ENCODE assay signal across 8 cellular contexts in the genomic region with DNA sequence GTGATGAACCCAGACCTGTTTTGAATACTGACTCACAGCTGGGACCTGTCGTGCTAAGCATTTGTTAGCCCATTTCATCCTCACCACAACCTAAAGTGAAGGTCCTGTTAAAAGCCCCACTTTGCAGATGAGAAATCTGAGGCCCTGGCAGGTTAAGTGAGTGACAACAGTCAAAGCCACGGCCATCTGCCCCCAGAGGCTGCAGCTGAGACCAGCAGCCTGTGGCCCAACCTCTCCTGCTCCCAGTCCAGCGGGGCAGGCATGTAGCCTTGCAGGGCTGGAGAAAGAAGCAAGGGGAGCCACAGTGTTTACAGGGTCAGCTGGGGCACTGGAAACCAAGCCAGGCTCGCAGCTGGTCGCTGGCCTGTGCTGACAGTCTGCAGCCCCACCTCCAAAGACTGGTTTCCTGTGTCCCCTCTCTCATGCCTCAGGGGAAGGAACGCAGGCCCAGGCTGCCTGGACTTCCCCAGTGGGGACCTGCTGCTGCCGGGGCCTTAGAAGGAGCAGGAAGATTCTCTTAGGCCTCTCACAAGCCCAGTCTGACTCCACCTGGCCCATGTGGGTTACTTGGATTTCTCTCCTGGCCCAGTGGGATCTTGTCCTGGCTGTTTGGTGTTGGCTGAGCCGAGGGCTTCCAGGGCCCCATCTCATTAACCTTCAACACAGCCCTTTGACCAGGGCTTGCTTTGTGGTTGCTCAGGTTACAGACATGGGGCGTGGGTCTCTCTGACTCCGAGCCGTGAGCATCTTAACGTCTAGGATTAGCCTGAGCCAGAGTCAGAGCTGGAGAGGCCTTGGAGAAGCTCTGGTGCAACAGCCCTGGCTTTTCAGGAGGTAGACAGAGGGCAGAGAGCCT. TPM values are rescaled to one million over a fixed set of nuclear protein-coding genes. Genes with fewer than 3 reads are reported as not detected.
A peak's percentile ranks its signal among the peaks of the same experiment; 100 is the strongest.
DNase-seq lines count a peak whose midpoint lies in the region; ATAC-seq, FAIRE-seq and TF ChIP-seq lines count a peak whose summit lies in the region.

No MANE protein-coding gene starts in this region.

- H3K27ac ChIP-seq in upper lobe of right lung = peak overlapping the region; percentile 89

- in situ Hi-C loops in astrocyte of the spinal cord (cut with HindIII; ENCODE audit: low sequenced_read_pairs) = no loop called here

- intact Hi-C loops in upper lobe of right lung (cut with DNase I) = no loop called here

- peak; percentile 30 for TF ChIP-seq CTCF in astrocyte of the spinal cord (IDR thresholded peaks at IDR 0.05; ENCODE audit: low read depth, low read length)
- TF ChIP-seq CTCF in upper lobe of right lung (IDR thresholded peaks at IDR 0.05) = peak; percentile 40

- no peak overlapping the region for H3K4me3 ChIP-seq in astrocyte of the spinal cord (ENCODE audit: low read depth, low read length)
- H3K4me3 ChIP-seq in upper lobe of right lung = peak overlapping the region; percentile 61

- peaks cover 57% of the 10 kb centered on the region for H3K4me1 ChIP-seq in upper lobe of right lung

- ATAC-seq in GM19372 (IDR thresholded peaks at IDR 0.05; ENCODE audit: low read depth, unreplicated experiment) (peak; percentile 35), upper lobe of right lung (peak; percentile 41)

- H3K9me3 ChIP-seq in upper lobe of right lung = no peaks in the 10 kb centered on the region

- no peak for FAIRE-seq in HTR-8/SVneo (lab: Jason Lieb, UNC)

- no peaks in the 10 kb centered on the region for H3K36me3 ChIP-seq in upper lobe of right lung

- DNase-seq in CD1c-positive myeloid dendritic cell (ENCODE audit: extremely low spot score) = peak; percentile 54
- peak; percentile 47 for DNase-seq in MV-4-11 (lab: John Stamatoyannopoulos, UW)
- DNase-seq in astrocyte of the spinal cord (ENCODE audit: low read depth, low spot score) = peak; percentile 3
- DNase-seq in lung microvascular endothelial cell (ENCODE audit: low read depth in 2 of 2) = peak; percentile 63 to 68
- peak; percentile 70 for DNase-seq in upper lobe of right lung
- no peak for DNase-seq in HTR-8/SVneo (ENCODE audit: insufficient read length, low spot score)
- no peak for DNase-seq in AG20443 (ENCODE audit: low spot score)

- no peaks in the 10 kb centered on the region for H3K27me3 ChIP-seq in upper lobe of right lung

RNA-seq across cellular contexts. Expression of gene INPP5D, which starts 1.7 kb away (rescaled TPM):
- total RNA-seq in lung microvascular endothelial cell = 25.7 and 43.5 TPM in 2 replicates
- total RNA-seq in upper lobe of right lung = 33.3 TPM

RNA-seq across cellular contexts. Expression of gene NEU2, which starts 29.3 kb away (rescaled TPM):
- total RNA-seq in lung microvascular endothelial cell = not detected in 2 replicates
- total RNA-seq in upper lobe of right lung = not detected

RNA-seq across cellular contexts. Expression of gene NGEF, which starts 48.8 kb away (rescaled TPM):
- 0.22 TPM in 1 of 2 replicates, not detected in the other for total RNA-seq in lung microvascular endothelial cell
- total RNA-seq in upper lobe of right lung = not detected

Comparison
In these comparisons a context has a peak if more than half of its experiments do, and no peak if none do; other contexts are left out.
1. DNase-seq: peak in CD1c-positive myeloid dendritic cell (single experiment), MV-4-11 (single experiment), astrocyte of the spinal cord (single experiment), lung microvascular endothelial cell (2 of 2) and upper lobe of right lung (single experiment); none in HTR-8/SVneo (single experiment) and AG20443 (single experiment).